In genomic region chr11:59141673-59142460, GRCh38 we compare ENCODE assay signal across 8 cellular contexts. TPM values are rescaled to one million over a fixed set of nuclear protein-coding genes. Genes with fewer than 3 reads are reported as not detected.
DNase-seq lines count a peak whose midpoint lies in the region; ATAC-seq and TF ChIP-seq lines count a peak whose summit lies in the region.

No MANE protein-coding gene starts in this region.

- H3K36me3 ChIP-seq in GM06990 (ENCODE audit: control insufficient read depth, insufficient read depth, low read length) (no peaks in the 10 kb centered on the region), ascending aorta (no peaks in the 10 kb centered on the region), thoracic aorta (no peaks in the 10 kb centered on the region)

- peak; percentile 5 for ATAC-seq in HG03520 (IDR thresholded peaks at IDR 0.05; ENCODE audit: unreplicated experiment)
- ATAC-seq in thoracic aorta (ENCODE audit: insufficient number of reproducible peaks, low FRiP score, low read depth), result no peak
- no peak for ATAC-seq in GM18502 (IDR thresholded peaks at IDR 0.05; ENCODE audit: poor library complexity, unreplicated experiment)

- TF ChIP-seq CTCF in GM06990 (IDR thresholded peaks at IDR 0.05; ENCODE audit: insufficient read depth, low read length, poor library complexity, severe bottlenecking) (no peak), ascending aorta (IDR thresholded peaks at IDR 0.05) (no peak), thoracic aorta (IDR thresholded peaks at IDR 0.05) (no peak)

- H3K27me3 ChIP-seq in GM06990 (replicated peaks; ENCODE audit: control insufficient read depth, insufficient read depth, low read length) (no peaks in the 10 kb centered on the region), ascending aorta (no peaks in the 10 kb centered on the region), layer of hippocampus (ENCODE audit: control insufficient read depth, insufficient read depth, low read length) (no peaks in the 10 kb centered on the region), thoracic aorta (replicated peaks; ENCODE audit: insufficient read depth) (no peaks in the 10 kb centered on the region)

- intact Hi-C loops in ascending aorta (cut with DNase I), result loop anchor here (2.0 to 10.0 kb wide), 6 partner anchors 31 to 1715 kb away; partner anchors contain the start of genes DTX4, FAM111B, LPXN and OSBP

- H3K4me3 ChIP-seq in GM06990 (replicated peaks; ENCODE audit: low read depth, low read length) (peak overlapping the region; percentile 77), ascending aorta (peak overlapping the region; percentile 79 to 90), thoracic aorta (peak overlapping the region; percentile 89)

- H3K9me3 ChIP-seq in ascending aorta, result no peaks in the 10 kb centered on the region
- H3K9me3 ChIP-seq in thoracic aorta, result no peaks in the 10 kb centered on the region

- DNase-seq in GM06990 (ENCODE audit: extremely low read depth, insufficient read length) (no peak), ascending aorta (ENCODE audit: low spot score in 2 of 2) (no peak), thoracic aorta (ENCODE audit: low spot score) (no peak), GF-D8 (lab: John Stamatoyannopoulos, UW) (no peak), nucleus accumbens (lab: John Stamatoyannopoulos, UW) (no peak)

- H3K4me1 ChIP-seq in ascending aorta, result peaks cover 0 to 9% of the 10 kb centered on the region in 2 donors
- peaks cover 9 to 25% of the 10 kb centered on the region in 2 donors for H3K4me1 ChIP-seq in thoracic aorta (ENCODE audit: control insufficient read depth in 1 of 2, low read depth in 2 of 2)

- peak overlapping the region; percentile 95 to 96 for H3K27ac ChIP-seq in ascending aorta
- H3K27ac ChIP-seq in layer of hippocampus (ENCODE audit: low read depth, low read length), result peak overlapping the region; percentile 40
- peak overlapping the region; percentile 90 to 94 for H3K27ac ChIP-seq in thoracic aorta

RNA-seq across cellular contexts. Expression of gene FAM111A, which starts 0.8 kb away (rescaled TPM):
- total RNA-seq in ascending aorta, result 54.3 TPM
- 10 to 100 TPM; 23.6 to 35.6 TPM for total RNA-seq in thoracic aorta

RNA-seq across cellular contexts. Expression of gene DTX4, which starts 30.1 kb away (rescaled TPM):
- total RNA-seq in ascending aorta (9.6 TPM), thoracic aorta (1 to 10 TPM; 4.7 to 8.8 TPM)

RNA-seq across cellular contexts. Expression of gene FAM111B, which starts 34.8 kb away (rescaled TPM):
- total RNA-seq in ascending aorta (not detected), thoracic aorta (1 to 10 TPM in 1 of 2 donors, not detected in 1; 2.1 TPM)

RNA-seq across cellular contexts. Expression of gene GLYATL1B, which starts 55.8 kb away (rescaled TPM):
- not detected for total RNA-seq in ascending aorta
- total RNA-seq in thoracic aorta, result not detected

Comparison
In these comparisons a context has a peak if more than half of its experiments do, and no peak if none do; other contexts are left out.
1. H3K27ac ChIP-seq: peak in every context shown above with its lines; median percentile 96 in ascending aorta; 92 in thoracic aorta; 40 in layer of hippocampus.